15 cellular contexts compared by ENCODE assay signal in genomic region chr6:155561262-155561970, GRCh38.
"Had no signal": no experiment of that assay in that cellular context is flagged by ENCODE, and none has a peak within 500 bp of the region (broad histone marks: within the 10 kb centered on the region; RNA-seq: fewer than 3 reads in every experiment).

No MANE protein-coding gene starts in this region.

- H3K4me3 Mint-ChIP-seq: activated CD4-positive, alpha-beta memory T cell treated with anti-CD3 and anti-CD28 coated beads, Interleukin-2, amount 10 ng/mL, durations not matched to agents 7 days and 5 days; activated CD4-positive, alpha-beta T cell treated with anti-CD3 and anti-CD28 coated beads for 36 hours; nephron progenitor cell; stimulated activated naive CD8-positive, alpha-beta T cell treated with anti-CD3 and anti-CD28 coated beads, Interleukin-15, amount 100 ng/mL, for 72 hours had no signal

- DNase-seq: activated CD4-positive, alpha-beta memory T cell treated with anti-CD3 and anti-CD28 coated beads, Interleukin-2, amount 10 ng/mL, durations not matched to agents 7 days and 5 days; activated CD4-positive, alpha-beta T cell treated with anti-CD3 and anti-CD28 coated beads for 36 hours; activated CD8-positive, alpha-beta memory T cell treated with anti-CD3 and anti-CD28 coated beads, Interleukin-2, amount 50 U/mL, for 48 hours; effector CD8-positive, alpha-beta T cell; heart left ventricle; islet precursor cell; left ventricle myocardium superior; nephron progenitor cell; stimulated activated CD4-positive, alpha-beta T cell treated with anti-CD3 and anti-CD28 coated beads, Interleukin-4, amount 100 ng/mL, for 1 hour; stimulated activated naive CD8-positive, alpha-beta T cell treated with anti-CD3 and anti-CD28 coated beads, Interleukin-15, amount 100 ng/mL, for 72 hours; T-helper 1 cell; WERI-Rb-1 had no signal

- H3K27ac ChIP-seq: ascending aorta, coronary artery, epithelial cell of prostate, heart left ventricle, WERI-Rb-1 had no signal

- H3K4me3 ChIP-seq: ascending aorta, coronary artery, heart left ventricle had no signal

- ATAC-seq: activated CD4-positive, alpha-beta T cell treated with anti-CD3 and anti-CD28 coated beads for 36 hours; heart left ventricle; left ventricle myocardium superior; stimulated activated naive CD8-positive, alpha-beta T cell treated with anti-CD3 and anti-CD28 coated beads, Interleukin-15, amount 100 ng/mL, for 72 hours had no signal

- H3K36me3 ChIP-seq: ascending aorta, heart left ventricle, WERI-Rb-1 had no signal

- H3K9me3 ChIP-seq: ascending aorta, heart left ventricle had no signal

- H3K4me1 Mint-ChIP-seq: activated CD4-positive, alpha-beta memory T cell treated with anti-CD3 and anti-CD28 coated beads, Interleukin-2, amount 10 ng/mL, durations not matched to agents 7 days and 5 days; activated CD4-positive, alpha-beta T cell treated with anti-CD3 and anti-CD28 coated beads for 36 hours; nephron progenitor cell; stimulated activated naive CD8-positive, alpha-beta T cell treated with anti-CD3 and anti-CD28 coated beads, Interleukin-15, amount 100 ng/mL, for 72 hours had no signal

- H3K9me3 Mint-ChIP-seq: activated CD4-positive, alpha-beta memory T cell treated with anti-CD3 and anti-CD28 coated beads, Interleukin-2, amount 10 ng/mL, durations not matched to agents 7 days and 5 days had no signal

- H3K27me3 Mint-ChIP-seq: activated CD4-positive, alpha-beta memory T cell treated with anti-CD3 and anti-CD28 coated beads, Interleukin-2, amount 10 ng/mL, durations not matched to agents 7 days and 5 days; stimulated activated naive CD8-positive, alpha-beta T cell treated with anti-CD3 and anti-CD28 coated beads, Interleukin-15, amount 100 ng/mL, for 72 hours had no signal

- H3K27ac Mint-ChIP-seq: activated CD4-positive, alpha-beta memory T cell treated with anti-CD3 and anti-CD28 coated beads, Interleukin-2, amount 10 ng/mL, durations not matched to agents 7 days and 5 days; activated CD4-positive, alpha-beta T cell treated with anti-CD3 and anti-CD28 coated beads for 36 hours; nephron progenitor cell; stimulated activated naive CD8-positive, alpha-beta T cell treated with anti-CD3 and anti-CD28 coated beads, Interleukin-15, amount 100 ng/mL, for 72 hours had no signal

- H3K4me1 ChIP-seq: ascending aorta, heart left ventricle had no signal

- H3K27me3 ChIP-seq: ascending aorta, heart left ventricle had no signal
